Comparison of ENCODE assay signal across 8 cellular contexts in genomic region chr19:38618590-38619360, GRCh38. TPM values are rescaled to one million over a fixed set of nuclear protein-coding genes. Genes with fewer than 3 reads are reported as not detected.
DNase-seq lines count a peak whose midpoint lies in the region; ATAC-seq and TF ChIP-seq lines count a peak whose summit lies in the region.

Gene EIF3K, plus strand, starts transcription at chr19:38619188. Its CDS starts 81 bp downstream, at chr19:38619269.

- peak within 1 kb of the TSS; percentile 92 for H3K4me2 ChIP-seq in SK-N-SH

- 8% methylated on average over 49 of the region's 64 CpGs for WGBS in SK-N-SH (ENCODE audit: low lambda C conversion rate)
- 0% methylated on average over 14 of the region's 64 CpGs; no CpG with 5 or more reads in 1 of the 2 donors for WGBS in gastroesophageal sphincter (ENCODE audit: low coverage in 1 of 2), 2 donors

- TF ChIP-seq CTCF in HFFc6 (IDR thresholded peaks at IDR 0.05) (no peak), SK-N-SH (IDR thresholded peaks at IDR 0.05) (no peak), gastroesophageal sphincter (IDR thresholded peaks at IDR 0.05) (peak in 1 of 4 experiments; percentile 17), neutrophil (IDR thresholded peaks at IDR 0.05) (no peak)

- peak within 1 kb of the TSS; percentile 87 for H2AFZ ChIP-seq in SK-N-SH (ENCODE audit: low read depth)

- no peaks in the 10 kb centered on the region; the same call in 1 of the 2 replicates for H3K27me3 Mint-ChIP-seq in HFFc6 (ENCODE audit: insufficient read depth)

- peak; percentile 96 for ATAC-seq in gastroesophageal sphincter

- peak within 1 kb of the TSS; percentile 76 to 81 for H3K27ac ChIP-seq in SK-N-SH (ENCODE audit: low read depth in 2 of 2, low read length in 1 of 2)
- H3K27ac ChIP-seq in gastroesophageal sphincter = peak within 1 kb of the TSS; percentile 81 to 91 (median 84)
- peak within 1 kb of the TSS; percentile 85 for H3K27ac ChIP-seq in neutrophil
- H3K27ac ChIP-seq in substantia nigra (ENCODE audit: low read depth, low read length, poor library complexity, severe bottlenecking) = peak within 1 kb of the TSS; percentile 67

- H3K4me1 Mint-ChIP-seq in HFFc6 (ENCODE audit: low read depth) = peaks cover 18% of the 10 kb centered on the region

- H3K36me3 Mint-ChIP-seq in HFFc6 (ENCODE audit: low read depth) = peaks cover 20% of the 10 kb centered on the region; the same call in 1 of the 2 replicates

- H4K20me1 ChIP-seq in SK-N-SH (ENCODE audit: insufficient read depth) = no peaks in the 10 kb centered on the region

- peaks cover 31% of the 10 kb centered on the region for H3K79me2 ChIP-seq in SK-N-SH (ENCODE audit: insufficient read depth)

- TF ChIP-seq RAD21 in SK-N-SH (IDR thresholded peaks at IDR 0.05; ENCODE audit: low read length) = no peak

- H3K4me3 ChIP-seq in SK-N-SH (ENCODE audit: low read depth in 2 of 2, low read length in 1 of 2) (peak within 1 kb of the TSS; percentile 94 to 97), gastroesophageal sphincter (peak within 1 kb of the TSS; percentile 62 to 89), neutrophil (ENCODE audit: low read depth in 1 of 2, low read length in 1 of 2) (peak within 1 kb of the TSS; percentile 73 to 92)

- POLR2A ChIA-PET in SK-N-SH (lab: Yijun Ruan, JAX) = interaction anchor here (0.5 to 1.5 kb wide), 10 partner anchors 12 to 245 kb away, joined by 3 to 6 read pairs (median 4); partner anchors contain the start of genes ACTN4, FAM98C and PSMD8

- peak within 1 kb of the TSS; percentile 90 for H3K9ac ChIP-seq in SK-N-SH

- TF ChIP-seq POLR2A in gastroesophageal sphincter (IDR thresholded peaks at IDR 0.05) = peak; percentile 57 to 68

- TF ChIP-seq EP300 in SK-N-SH (IDR thresholded peaks at IDR 0.05; ENCODE audit: borderline replicate concordance in 1 of 2, low read depth in 1 of 2, low read length in 1 of 2) = 0 out of 4 replicates have a peak, but pooled peaks of 1 of the 2 experiments have one; percentile 12
- no peak for TF ChIP-seq EP300 in gastroesophageal sphincter (IDR thresholded peaks at IDR 0.05)

- H3K4me3 Mint-ChIP-seq in HFFc6 = peak within 1 kb of the TSS; percentile 100

- DNase-seq in GF-D8 (lab: John Stamatoyannopoulos, UW) (peak; percentile 96), HFFc6 (peak; percentile 98), NCI-H1048 (lab: John Stamatoyannopoulos, UW) (peak; percentile 94), SK-N-SH (peak; percentile 99), substantia nigra (lab: John Stamatoyannopoulos, UW) (peak; percentile 90 to 99 (median 98))
- DNase-seq in activated naive CD4-positive, alpha-beta T cell treated with anti-CD3 and anti-CD28 coated beads, Interleukin-2, amount 50 U/mL, for 16 hours = peak; percentile 95

- H3K9me2 ChIP-seq in SK-N-SH = no peaks in the 10 kb centered on the region

- H3K9me3 ChIP-seq in SK-N-SH = no peaks in the 10 kb centered on the region
- no peaks in the 10 kb centered on the region for H3K9me3 ChIP-seq in gastroesophageal sphincter
- H3K9me3 ChIP-seq in neutrophil = no peaks in the 10 kb centered on the region

- H3K27ac Mint-ChIP-seq in HFFc6 = peak within 1 kb of the TSS; percentile 98

- H3K9me3 Mint-ChIP-seq in HFFc6 = no peaks in the 10 kb centered on the region

- H3K27me3 ChIP-seq in SK-N-SH (ENCODE audit: insufficient read depth) (no peaks in the 10 kb centered on the region), gastroesophageal sphincter (no peaks in the 10 kb centered on the region), neutrophil (no peaks in the 10 kb centered on the region)

- CTCF ChIA-PET in SK-N-SH (lab: Yijun Ruan, JAX) = interaction anchor here (0.6 to 2.5 kb wide), 5 partner anchors 9 to 216 kb away, joined by 3 to 9 read pairs (median 6); partner anchors contain the start of gene FAM98C

- H3K4me1 ChIP-seq in SK-N-SH (ENCODE audit: control insufficient read depth in 1 of 2, insufficient read depth in 2 of 2, low read depth in 1 of 2, low read length in 1 of 2) = peaks cover 0 to 18% of the 10 kb centered on the region in 2 experiments; a peak in 1 of 4 replicates
- peaks cover 3 to 34% (median 14%) of the 10 kb centered on the region in 3 donors for H3K4me1 ChIP-seq in gastroesophageal sphincter
- peaks cover 21 to 27% of the 10 kb centered on the region in 2 experiments for H3K4me1 ChIP-seq in neutrophil (ENCODE audit: control insufficient read depth in 1 of 2, insufficient read depth in 1 of 2, low read depth in 1 of 2, low read length in 1 of 2)

- H3K36me3 ChIP-seq in SK-N-SH (replicated peaks in 1 of 2; ENCODE audit: control insufficient read depth in 1 of 2, insufficient read depth in 2 of 2, low read length in 1 of 2) (peaks cover 16 to 20% of the 10 kb centered on the region in 2 experiments), gastroesophageal sphincter (peaks cover 0 to 35% of the 10 kb centered on the region in 2 donors), neutrophil (peaks cover 31% of the 10 kb centered on the region)

- no peaks in the 10 kb centered on the region for H3F3A ChIP-seq in SK-N-SH (replicated peaks; ENCODE audit: insufficient read depth)

TF ChIP-seq in SK-N-SH, 30 proteins besides CTCF, POLR2A, EP300 and RAD21 (continues in another document):
- TF ChIP-seq TCF12 (IDR thresholded peaks at IDR 0.05) = no peak
- peak; percentile 100 for TF ChIP-seq MXI1 (IDR thresholded peaks at IDR 0.05; ENCODE audit: low read depth, low read length)
- peak; percentile 81; the same call in 1 of the 2 replicates for TF ChIP-seq ELF1 (IDR thresholded peaks at IDR 0.05)
- TF ChIP-seq JUND (IDR thresholded peaks at IDR 0.05) = no peak
- no peak for TF ChIP-seq MEF2A (IDR thresholded peaks at IDR 0.05; ENCODE audit: borderline replicate concordance, low read depth)
- no peak for TF ChIP-seq NFIC (IDR thresholded peaks at IDR 0.05; ENCODE audit: borderline replicate concordance)
- TF ChIP-seq GATA2 (CRISPR knock-in tag; IDR thresholded peaks at IDR 0.05) = no peak
- no peak for TF ChIP-seq FOXJ3 (CRISPR knock-in tag; IDR thresholded peaks at IDR 0.05)
- TF ChIP-seq RFX5 (IDR thresholded peaks at IDR 0.05; ENCODE audit: low read length) = no peak
- TF ChIP-seq POLR2AphosphoS5 (IDR thresholded peaks at IDR 0.05; ENCODE audit: low read depth, low read length) = peak; percentile 87
- no peak for TF ChIP-seq RCOR1 (IDR thresholded peaks at IDR 0.05; ENCODE audit: low read length)
- peak; percentile 94 for TF ChIP-seq NRF1 (IDR thresholded peaks at IDR 0.05; ENCODE audit: low read depth, low read length)
- TF ChIP-seq USF2 (IDR thresholded peaks at IDR 0.05; ENCODE audit: borderline replicate concordance, low read depth, low read length) = peak; percentile 82
- TF ChIP-seq RXRA (IDR thresholded peaks at IDR 0.05; ENCODE audit: borderline replicate concordance, low read depth) = no peak
- TF ChIP-seq GABPA (IDR thresholded peaks at IDR 0.05; ENCODE audit: low read depth) = peak; percentile 98
- no peak for TF ChIP-seq EZH2phosphoT487 (IDR thresholded peaks at IDR 0.05; ENCODE audit: borderline replicate concordance, low read depth)
- no peak for TF ChIP-seq FOXM1 (IDR thresholded peaks at IDR 0.05; ENCODE audit: low read depth)
- no peak for TF ChIP-seq SMC3 (IDR thresholded peaks at IDR 0.05; ENCODE audit: low read depth, low read length)
- TF ChIP-seq SIN3A (IDR thresholded peaks at IDR 0.05; ENCODE audit: borderline replicate concordance, low read depth, low read length) = peak; percentile 88; the same call in 1 of the 2 replicates
- TF ChIP-seq PBX3 (IDR thresholded peaks at IDR 0.05) = no peak
- TF ChIP-seq TEAD4 (IDR thresholded peaks at IDR 0.05; ENCODE audit: borderline replicate concordance, insufficient read depth) = no peak

RNA-seq across cellular contexts. Expression of gene EIF3K, which starts in this region (rescaled TPM):
- 100 to 1,000 TPM; 227 to 241 (median 238) TPM for total RNA-seq in HFFc6 (2021; fragmentation: NEBNext Ultra II Directional; extraction: Animal tissue kit (Norgen Biotek cat#: 25700))
- 405 and 484 TPM in 2 replicates for polyA plus RNA-seq in SK-N-SH (2012; rRNA removed)
- polyA plus RNA-seq in SK-N-SH (2012; cell fraction: cytosol; rRNA removed) = 274 and 343 TPM in 2 replicates
- polyA plus RNA-seq in SK-N-SH (2012; cell fraction: nucleus; rRNA removed) = 285 and 487 TPM in 2 replicates
- 100 to 1,000 TPM; 392 to 489 (median 414) TPM for total RNA-seq in gastroesophageal sphincter

Comparison
In these comparisons a context has a peak if more than half of its experiments do, and no peak if none do; other contexts are left out.
1. Peak in every context shown above with its lines: DNase-seq, ATAC-seq, H3K4me3 ChIP-seq and H3K27ac ChIP-seq.